ENCODE assay signal across 10 cellular contexts in the genomic region with DNA sequence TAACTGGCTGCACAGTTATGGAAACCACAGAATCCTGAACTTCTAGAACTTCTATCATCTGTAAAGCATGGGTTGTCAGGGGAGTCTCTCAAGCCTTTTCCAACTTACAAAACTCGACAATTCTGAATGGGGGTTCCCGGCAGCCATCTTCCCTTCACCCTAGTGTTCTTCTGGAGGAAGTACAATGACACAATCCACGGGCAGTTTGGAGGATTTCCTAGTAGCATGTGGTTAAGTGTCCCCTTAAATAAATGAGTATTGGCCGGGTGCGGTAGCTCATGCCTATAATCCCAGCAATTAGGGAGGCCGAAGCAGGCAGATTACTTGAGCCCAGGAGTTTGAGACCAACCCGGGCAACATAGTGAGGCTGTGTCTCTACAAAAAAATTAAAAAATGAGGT. TPM values are rescaled to one million over a fixed set of nuclear protein-coding genes. Genes with fewer than 3 reads are reported as not detected.
A peak's percentile ranks its signal among the peaks of the same experiment; 100 is the strongest.
DNase-seq lines count a peak whose midpoint lies in the region; ATAC-seq and TF ChIP-seq lines count a peak whose summit lies in the region.
"Had no signal": no experiment of that assay in that cellular context is flagged by ENCODE, and none has a peak within 500 bp of the region (broad histone marks: within the 10 kb centered on the region; RNA-seq: fewer than 3 reads in every experiment).

No MANE protein-coding gene starts in this region.

- WGBS in mesendoderm (ENCODE audit: extremely low coverage, insufficient coverage, low lambda C conversion rate) = no CpG with 5 or more reads among the region's 7 CpGs
- WGBS in tibial nerve, 2 donors = 77 to 83% methylated on average over 7 of the region's 7 CpGs

- no peak overlapping the region for H3K9ac ChIP-seq in mesendoderm (ENCODE audit: low read length)

- no peaks in the 10 kb centered on the region for H3K9me3 ChIP-seq in tibial nerve
- H3K9me3 ChIP-seq: stomach had no signal

- ATAC-seq in GM19438 (IDR thresholded peaks at IDR 0.05; ENCODE audit: low read depth, unreplicated experiment) (peak; percentile 5), WTC11 (no peak), HG03097 (IDR thresholded peaks at IDR 0.05; ENCODE audit: low FRiP score, unreplicated experiment) (no peak), HG03457 (IDR thresholded peaks at IDR 0.05; ENCODE audit: unreplicated experiment) (no peak)

- H3K4me1 Mint-ChIP-seq in WTC11 = peaks cover 39% of the 10 kb centered on the region

- no peaks in the 10 kb centered on the region for H3K79me2 ChIP-seq in mesendoderm (ENCODE audit: control insufficient read depth, insufficient read depth, low read length)

- TF ChIP-seq CTCF in WTC11 (IDR thresholded peaks at IDR 0.05) (no peak), tibial nerve (IDR thresholded peaks at IDR 0.05) (peak in 1 of 5 experiments; percentile 14)

- H3K27ac Mint-ChIP-seq in WTC11 = no peak overlapping the region

- H3K4me3 ChIP-seq in mesendoderm (ENCODE audit: low read length) (no peak overlapping the region), tibial nerve (no peak overlapping the region)
- H3K4me3 ChIP-seq: SK-N-MC, stomach had no signal

- no peak overlapping the region for H2BK120ac ChIP-seq in mesendoderm (ENCODE audit: low read depth, low read length)

- H3K4me3 Mint-ChIP-seq in WTC11 = peak overlapping the region; percentile 77; the same call in 1 of the 2 replicates

- POLR2A ChIA-PET in WTC11 (lab: Charles Lee) = no interaction called here

- no peak overlapping the region for H3K27ac ChIP-seq in mesendoderm (ENCODE audit: low read depth, low read length)
- H3K27ac ChIP-seq in tibial nerve = no peak overlapping the region
- H3K27ac ChIP-seq: SK-N-MC had no signal

- no peak overlapping the region for H3K4ac ChIP-seq in mesendoderm (ENCODE audit: low read depth, low read length)

- no peak overlapping the region for H4K5ac ChIP-seq in mesendoderm (ENCODE audit: low read length)

- TF ChIP-seq POLR2A in tibial nerve (IDR thresholded peaks at IDR 0.05) = no peak

- H3K79me1 ChIP-seq in mesendoderm (ENCODE audit: low read length) = no peaks in the 10 kb centered on the region

- H3K4me1 ChIP-seq in mesendoderm (ENCODE audit: control insufficient read depth, low read depth, low read length) = no peaks in the 10 kb centered on the region
- peaks cover 0 to 34% (median 12%) of the 10 kb centered on the region in 4 donors for H3K4me1 ChIP-seq in tibial nerve

- no peak overlapping the region for H4K8ac ChIP-seq in mesendoderm (ENCODE audit: low read depth, low read length)

- H2BK5ac ChIP-seq in mesendoderm (ENCODE audit: low read length) = no peak overlapping the region

- H3K18ac ChIP-seq in mesendoderm (ENCODE audit: low read length) = no peak overlapping the region

- H3K56ac ChIP-seq in mesendoderm (ENCODE audit: low read length) = no peak overlapping the region

- H3K23ac ChIP-seq in mesendoderm (ENCODE audit: low read length) = no peak overlapping the region

- H3K27me3 ChIP-seq in mesendoderm (ENCODE audit: insufficient read depth, low read length, poor library complexity) (peaks cover 9% of the 10 kb centered on the region), tibial nerve (peaks cover 0 to 30% of the 10 kb centered on the region in 2 donors)

- CTCF ChIA-PET in WTC11 (lab: Charles Lee) = interaction anchor here (0.7 to 1.2 kb wide), 2 partner anchors 88 to 148 kb away, joined by 4 to 6 read pairs; no protein-coding TSS in a partner anchor

- no peak overlapping the region for H3K4me2 ChIP-seq in mesendoderm (ENCODE audit: low read length)

- no peaks in the 10 kb centered on the region for H3K9me3 Mint-ChIP-seq in WTC11

- TF ChIP-seq EP300 in tibial nerve (IDR thresholded peaks at IDR 0.05) = no peak

- H3K27me3 Mint-ChIP-seq in WTC11 (ENCODE audit: low read depth) = peaks cover 45% of the 10 kb centered on the region

- no peak overlapping the region for H2BK15ac ChIP-seq in mesendoderm (replicated peaks; ENCODE audit: low read depth)

- no peaks in the 10 kb centered on the region for H3K36me3 Mint-ChIP-seq in WTC11

- no peak overlapping the region for H2AK5ac ChIP-seq in mesendoderm (ENCODE audit: low read length)

- DNase-seq in CD1c-positive myeloid dendritic cell (ENCODE audit: extremely low spot score) = peak; percentile 86
- DNase-seq in WTC11 (ENCODE audit: low spot score) = no peak
- peak; percentile 27 for DNase-seq in mesendoderm
- no peak for DNase-seq in foreskin melanocyte
- DNase-seq in tibial nerve (ENCODE audit: low spot score in 2 of 2) = no peak
- DNase-seq: stomach had no signal

- H3K36me3 ChIP-seq in mesendoderm (ENCODE audit: control insufficient read depth, insufficient read depth, low read length) (no peaks in the 10 kb centered on the region), tibial nerve (no peaks in the 10 kb centered on the region)
- H3K36me3 ChIP-seq: stomach had no signal

TF ChIP-seq in WTC11, 78 proteins besides CTCF, POLR2A, EP300 and RAD21:
- TF ChIP-seq, protein P1, sequence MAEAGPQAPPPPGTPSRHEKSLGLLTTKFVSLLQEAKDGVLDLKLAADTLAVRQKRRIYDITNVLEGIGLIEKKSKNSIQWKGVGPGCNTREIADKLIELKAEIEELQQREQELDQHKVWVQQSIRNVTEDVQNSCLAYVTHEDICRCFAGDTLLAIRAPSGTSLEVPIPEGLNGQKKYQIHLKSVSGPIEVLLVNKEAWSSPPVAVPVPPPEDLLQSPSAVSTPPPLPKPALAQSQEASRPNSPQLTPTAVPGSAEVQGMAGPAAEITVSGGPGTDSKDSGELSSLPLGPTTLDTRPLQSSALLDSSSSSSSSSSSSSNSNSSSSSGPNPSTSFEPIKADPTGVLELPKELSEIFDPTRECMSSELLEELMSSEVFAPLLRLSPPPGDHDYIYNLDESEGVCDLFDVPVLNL (CRISPR knock-in tag; IDR thresholded peaks at IDR 0.05; ENCODE audit: borderline replicate concordance, low read depth) = no peak
- TF ChIP-seq ZNF121 (CRISPR knock-in tag; IDR thresholded peaks at IDR 0.05) = no peak
- no peak for TF ChIP-seq ZNF317 (CRISPR knock-in tag; IDR thresholded peaks at IDR 0.05; ENCODE audit: borderline replicate concordance, low read depth)
- no peak for TF ChIP-seq ZNF423 (CRISPR knock-in tag; IDR thresholded peaks at IDR 0.05)
- TF ChIP-seq, protein P2, sequence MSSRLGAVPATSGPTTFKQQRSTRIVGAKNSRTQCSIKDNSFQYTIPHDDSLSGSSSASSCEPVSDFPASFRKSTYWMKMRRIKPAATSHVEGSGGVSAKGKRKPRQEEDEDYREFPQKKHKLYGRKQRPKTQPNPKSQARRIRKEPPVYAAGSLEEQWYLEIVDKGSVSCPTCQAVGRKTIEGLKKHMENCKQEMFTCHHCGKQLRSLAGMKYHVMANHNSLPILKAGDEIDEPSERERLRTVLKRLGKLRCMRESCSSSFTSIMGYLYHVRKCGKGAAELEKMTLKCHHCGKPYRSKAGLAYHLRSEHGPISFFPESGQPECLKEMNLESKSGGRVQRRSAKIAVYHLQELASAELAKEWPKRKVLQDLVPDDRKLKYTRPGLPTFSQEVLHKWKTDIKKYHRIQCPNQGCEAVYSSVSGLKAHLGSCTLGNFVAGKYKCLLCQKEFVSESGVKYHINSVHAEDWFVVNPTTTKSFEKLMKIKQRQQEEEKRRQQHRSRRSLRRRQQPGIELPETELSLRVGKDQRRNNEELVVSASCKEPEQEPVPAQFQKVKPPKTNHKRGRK (CRISPR knock-in tag; IDR thresholded peaks at IDR 0.05; ENCODE audit: borderline replicate concordance) = no peak

RNA-seq across cellular contexts. Expression of a gene that starts 2.1 kb away (rescaled TPM):
- total RNA-seq in WTC11 (2021) (0.14 to 0.22 TPM (median 0.16 TPM) in 3 replicates), tibial nerve (under 1 TPM in 2 of 4 donors, not detected in 2; 0.20 to 0.90 TPM)
- 0.15 TPM for polyA plus RNA-seq in mesendoderm (2013, experiment 1 of 2)
- 0.17 TPM for polyA plus RNA-seq in mesendoderm (2013, experiment 2 of 2)

RNA-seq across cellular contexts. Expression of a gene that starts 2.5 kb away (rescaled TPM):
- total RNA-seq in WTC11 (2021) (6.9 to 7.9 TPM (median 7.5 TPM) in 3 replicates), tibial nerve (10 to 100 TPM in 1 of 4 donors, 1 to 10 TPM in 3; 2.1 to 11.4 (median 4.1) TPM)
- 1.5 TPM for polyA plus RNA-seq in mesendoderm (2013, experiment 1 of 2)
- 1.6 TPM for polyA plus RNA-seq in mesendoderm (2013, experiment 2 of 2)

RNA-seq across cellular contexts. Expression of a gene that starts 41.0 kb away (rescaled TPM):
- total RNA-seq in WTC11 (2021) (54.6 to 79.0 TPM (median 73.6 TPM) in 3 replicates), tibial nerve (10 to 100 TPM; 27.6 to 38.2 (median 31.7) TPM)
- 70.9 TPM for polyA plus RNA-seq in mesendoderm (2013, experiment 1 of 2)
- polyA plus RNA-seq in mesendoderm (2013, experiment 2 of 2) = 68.9 TPM

Comparison
In these comparisons a context has a peak if more than half of its experiments do, and no peak if none do; other contexts are left out.
1. DNase-seq: peak in CD1c-positive myeloid dendritic cell (single experiment) and mesendoderm (single experiment); none in WTC11 (single experiment), foreskin melanocyte (single experiment) and tibial nerve (0 of 2).